In genomic region chr5:132205385-132206125, GRCh38 we compare ENCODE assay signal across 13 cellular contexts. TPM values are rescaled to one million over a fixed set of nuclear protein-coding genes. Genes with fewer than 3 reads are reported as not detected.
DNase-seq lines count a peak whose midpoint lies in the region; ATAC-seq and TF ChIP-seq lines count a peak whose summit lies in the region.
"Had no signal": no experiment of that assay in that cellular context is flagged by ENCODE, and none has a peak within 500 bp of the region (broad histone marks: within the 10 kb centered on the region; RNA-seq: fewer than 3 reads in every experiment).

No MANE protein-coding gene starts in this region.

- no peaks in the 10 kb centered on the region for H3K27me3 Mint-ChIP-seq in activated CD8-positive, alpha-beta memory T cell treated with anti-CD3 and anti-CD28 coated beads, Interleukin-2, amount 10 ng/mL, durations not matched to agents 7 days and 5 days
- H3K27me3 Mint-ChIP-seq in stimulated activated naive B cell treated with anti-CD40 and anti-IgM and Interleukin-4, amounts not matched to agents 10 μg/mL and 1 μg/mL and 100 μg/mL, for 72 hours, result peaks cover 0 to 10% of the 10 kb centered on the region in 2 donors
- H3K27me3 Mint-ChIP-seq: activated CD4-positive, alpha-beta memory T cell treated with anti-CD3 and anti-CD28 coated beads for 36 hours had no signal

- DNase-seq in activated CD8-positive, alpha-beta memory T cell treated with anti-CD3 and anti-CD28 coated beads for 24 hours, result peak; percentile 15
- no peak for DNase-seq in activated CD8-positive, alpha-beta memory T cell treated with anti-CD3 and anti-CD28 coated beads, Interleukin-2, amount 10 ng/mL, durations not matched to agents 7 days and 5 days
- DNase-seq in NCI-H524 (lab: John Stamatoyannopoulos, UW) (peak; percentile 94 to 97), fibroblast of the aortic adventitia (ENCODE audit: low read depth) (peak; percentile 37), GF-D8 (lab: John Stamatoyannopoulos, UW) (no peak), NCI-H187 treated with DMSO at 0.1 percent for 48 hours (lab: John Stamatoyannopoulos, UW) (no peak), DMS153 treated with DMSO at 0.1 percent for 48 hours (lab: John Stamatoyannopoulos, UW; ENCODE audit: unreplicated experiment) (no peak)
- DNase-seq in stimulated activated naive B cell treated with anti-CD40 and anti-IgM and Interleukin-4, amounts not matched to agents 10 μg/mL and 1 μg/mL and 100 μg/mL, for 72 hours, result peak; percentile 25
- DNase-seq: activated CD4-positive, alpha-beta memory T cell treated with anti-CD3 and anti-CD28 coated beads for 36 hours; HFFc6; NCI-H2107; stimulated activated CD4-positive, alpha-beta T cell treated with anti-CD3 and anti-CD28 coated beads, Interleukin-2, amount 100 ng/mL, for 24 hours had no signal

- H3K9me3 Mint-ChIP-seq in activated CD8-positive, alpha-beta memory T cell treated with anti-CD3 and anti-CD28 coated beads, Interleukin-2, amount 10 ng/mL, durations not matched to agents 7 days and 5 days (ENCODE audit: low read depth), result no peaks in the 10 kb centered on the region
- H3K9me3 Mint-ChIP-seq in stimulated activated naive B cell treated with anti-CD40 and anti-IgM and Interleukin-4, amounts not matched to agents 10 μg/mL and 1 μg/mL and 100 μg/mL, for 72 hours, result no peaks in the 10 kb centered on the region
- H3K9me3 Mint-ChIP-seq: activated CD4-positive, alpha-beta memory T cell treated with anti-CD3 and anti-CD28 coated beads for 36 hours; HFFc6 had no signal

- CTCF ChIA-PET in activated CD8-positive, alpha-beta memory T cell treated with anti-CD3 and anti-CD28 coated beads, Interleukin-2, amount 10 ng/mL, durations not matched to agents 7 days and 5 days (lab: Charles Lee), result interaction anchor here (0.7 to 2.1 kb wide), 2 partner anchors 15 to 38 kb away, joined by 3 to 6 read pairs; no protein-coding TSS in a partner anchor

- no peak overlapping the region for H3K27ac Mint-ChIP-seq in activated CD8-positive, alpha-beta memory T cell treated with anti-CD3 and anti-CD28 coated beads, Interleukin-2, amount 10 ng/mL, durations not matched to agents 7 days and 5 days
- no peak overlapping the region for H3K27ac Mint-ChIP-seq in stimulated activated naive B cell treated with anti-CD40 and anti-IgM and Interleukin-4, amounts not matched to agents 10 μg/mL and 1 μg/mL and 100 μg/mL, for 72 hours
- H3K27ac Mint-ChIP-seq: activated CD4-positive, alpha-beta memory T cell treated with anti-CD3 and anti-CD28 coated beads for 36 hours; HFFc6 had no signal

- H3K4me3 ChIP-seq in fibroblast of the aortic adventitia (ENCODE audit: low read depth, low read length), result no peak overlapping the region

- no peak overlapping the region for H3K4me3 Mint-ChIP-seq in activated CD8-positive, alpha-beta memory T cell treated with anti-CD3 and anti-CD28 coated beads, Interleukin-2, amount 10 ng/mL, durations not matched to agents 7 days and 5 days
- H3K4me3 Mint-ChIP-seq in stimulated activated naive B cell treated with anti-CD40 and anti-IgM and Interleukin-4, amounts not matched to agents 10 μg/mL and 1 μg/mL and 100 μg/mL, for 72 hours, result peak overlapping the region in 1 of 2 donors; percentile 14
- H3K4me3 Mint-ChIP-seq: activated CD4-positive, alpha-beta memory T cell treated with anti-CD3 and anti-CD28 coated beads for 36 hours; HFFc6 had no signal

- TF ChIP-seq CTCF in fibroblast of the aortic adventitia (IDR thresholded peaks at IDR 0.05; ENCODE audit: insufficient read depth, low read length), result no peak

- peaks cover 4% of the 10 kb centered on the region for H3K4me1 Mint-ChIP-seq in activated CD8-positive, alpha-beta memory T cell treated with anti-CD3 and anti-CD28 coated beads, Interleukin-2, amount 10 ng/mL, durations not matched to agents 7 days and 5 days
- peaks cover 35 to 62% of the 10 kb centered on the region in 2 donors for H3K4me1 Mint-ChIP-seq in stimulated activated naive B cell treated with anti-CD40 and anti-IgM and Interleukin-4, amounts not matched to agents 10 μg/mL and 1 μg/mL and 100 μg/mL, for 72 hours

- H3K36me3 Mint-ChIP-seq in activated CD8-positive, alpha-beta memory T cell treated with anti-CD3 and anti-CD28 coated beads, Interleukin-2, amount 10 ng/mL, durations not matched to agents 7 days and 5 days, result peaks cover 2% of the 10 kb centered on the region
- peaks cover 22 to 25% of the 10 kb centered on the region in 2 donors for H3K36me3 Mint-ChIP-seq in stimulated activated naive B cell treated with anti-CD40 and anti-IgM and Interleukin-4, amounts not matched to agents 10 μg/mL and 1 μg/mL and 100 μg/mL, for 72 hours
- H3K36me3 Mint-ChIP-seq: activated CD4-positive, alpha-beta memory T cell treated with anti-CD3 and anti-CD28 coated beads for 36 hours had no signal

- no peak for ATAC-seq in activated CD8-positive, alpha-beta memory T cell treated with anti-CD3 and anti-CD28 coated beads, Interleukin-2, amount 10 ng/mL, durations not matched to agents 7 days and 5 days
- peak; percentile 66 for ATAC-seq in stimulated activated naive B cell treated with anti-CD40 and anti-IgM and Interleukin-4, amounts not matched to agents 10 μg/mL and 1 μg/mL and 100 μg/mL, for 72 hours (replicated peaks)

RNA-seq across cellular contexts. Expression of gene P4HA2, which starts 22.1 kb away (rescaled TPM):
- total RNA-seq in activated CD8-positive, alpha-beta memory T cell treated with anti-CD3 and anti-CD28 coated beads, Interleukin-2, amount 10 ng/mL, durations not matched to agents 7 days and 5 days, result 10 to 100 TPM in 1 of 2 experiments, 1 to 10 TPM in 1; 8.3 to 19.4 TPM
- 104 and 293 TPM in 2 replicates for total RNA-seq in fibroblast of the aortic adventitia (ENCODE audit: low replicate concordance)

RNA-seq across cellular contexts. Expression of gene PDLIM4, which starts 51.9 kb away (rescaled TPM):
- total RNA-seq in activated CD8-positive, alpha-beta memory T cell treated with anti-CD3 and anti-CD28 coated beads, Interleukin-2, amount 10 ng/mL, durations not matched to agents 7 days and 5 days, result 1 to 10 TPM in 1 of 2 experiments, not detected in 1; 2.3 TPM
- total RNA-seq in fibroblast of the aortic adventitia (ENCODE audit: low replicate concordance), result 37.3 and 41.8 TPM in 2 replicates
- total RNA-seq: A172; activated CD4-positive, alpha-beta memory T cell treated with anti-CD3 and anti-CD28 coated beads for 36 hours had no signal

Comparison
In these comparisons a context has a peak if more than half of its experiments do, and no peak if none do; other contexts are left out.
1. DNase-seq: peak in activated CD8-positive, alpha-beta memory T cell treated with anti-CD3 and anti-CD28 coated beads for 24 hours (single experiment), NCI-H524 (2 of 2), fibroblast of the aortic adventitia (single experiment) and stimulated activated naive B cell treated with anti-CD40 and anti-IgM and Interleukin-4, amounts not matched to agents 10 μg/mL and 1 μg/mL and 100 μg/mL, for 72 hours (single experiment); none in activated CD8-positive, alpha-beta memory T cell treated with anti-CD3 and anti-CD28 coated beads, Interleukin-2, amount 10 ng/mL, durations not matched to agents 7 days and 5 days (single experiment), GF-D8 (single experiment), NCI-H187 treated with DMSO at 0.1 percent for 48 hours (single experiment) and DMS153 treated with DMSO at 0.1 percent for 48 hours (single experiment).
2. RNA of gene PDLIM4, which starts 51.9 kb away (total RNA-seq): 37.3 to 41.8 TPM in fibroblast of the aortic adventitia; 2.3 TPM in activated CD8-positive, alpha-beta memory T cell treated with anti-CD3 and anti-CD28 coated beads, Interleukin-2, amount 10 ng/mL, durations not matched to agents 7 days and 5 days; every median in the first group is over 10 times any median in the second.